8 cellular contexts compared by ENCODE assay signal in genomic region chr11:33040127-33040861, GRCh38. TPM values are rescaled to one million over a fixed set of nuclear protein-coding genes. Genes with fewer than 3 reads are reported as not detected.
DNase-seq lines count a peak whose midpoint lies in the region; ATAC-seq lines count a peak whose summit lies in the region.

No MANE protein-coding gene starts in this region.

- H3K27ac ChIP-seq in skin epidermis: peak overlapping the region; percentile 80 to 100 (median 98)

- peaks cover 0 to 11% of the 10 kb centered on the region in 2 donors for H3K36me3 Mint-ChIP-seq in activated naive CD4-positive, alpha-beta T cell treated with anti-CD3 and anti-CD28 coated beads, Interleukin-2, amount 50 U/mL, for 72 hours

- peak overlapping the region; percentile 67 to 96 (median 87) for H3K4me3 ChIP-seq in skin epidermis

- H3K9me3 Mint-ChIP-seq in activated naive CD4-positive, alpha-beta T cell treated with anti-CD3 and anti-CD28 coated beads, Interleukin-2, amount 50 U/mL, for 72 hours: no peaks in the 10 kb centered on the region

- ATAC-seq in HG02973 (IDR thresholded peaks at IDR 0.05; ENCODE audit: unreplicated experiment): peak; percentile 25
- ATAC-seq in activated naive CD4-positive, alpha-beta T cell treated with anti-CD3 and anti-CD28 coated beads, Interleukin-2, amount 50 U/mL, for 72 hours: peak; percentile 62 to 75

- H3K27ac Mint-ChIP-seq in activated naive CD4-positive, alpha-beta T cell treated with anti-CD3 and anti-CD28 coated beads, Interleukin-2, amount 50 U/mL, for 72 hours: peak overlapping the region; percentile 61 to 98

- DNase-seq in SIG-M5 treated with dmso at 0.1 percent for 504 hours (lab: John Stamatoyannopoulos, UW; ENCODE audit: unreplicated experiment): peak; percentile 27
- no peak for DNase-seq in SIG-M5 (lab: John Stamatoyannopoulos, UW)
- DNase-seq in NCI-H774 (lab: John Stamatoyannopoulos, UW): peak; percentile 6
- no peak for DNase-seq in activated naive CD4-positive, alpha-beta T cell treated with anti-CD3 and anti-CD28 coated beads, Interleukin-2, amount 50 U/mL, for 72 hours (ENCODE audit: low spot score in 2 of 2)
- peak; percentile 43 for DNase-seq in hepatic stellate cell (ENCODE audit: low spot score)
- DNase-seq in 8988T: no peak

RNA-seq across cellular contexts. Expression of gene TCP11L1, which starts 0.9 kb away (rescaled TPM):
- 10 to 100 TPM in 1 of 2 donors, 1 to 10 TPM in 1; 8.9 to 14.2 TPM for total RNA-seq in activated naive CD4-positive, alpha-beta T cell treated with anti-CD3 and anti-CD28 coated beads, Interleukin-2, amount 50 U/mL, for 72 hours

RNA-seq across cellular contexts. Expression of gene DEPDC7, which starts 24.6 kb away (rescaled TPM):
- total RNA-seq in activated naive CD4-positive, alpha-beta T cell treated with anti-CD3 and anti-CD28 coated beads, Interleukin-2, amount 50 U/mL, for 72 hours: 1 to 10 TPM in 1 of 2 donors, under 1 TPM in 1; 0.47 to 5.5 TPM

Comparison
In these comparisons a context has a peak if more than half of its experiments do, and no peak if none do; other contexts are left out.
1. DNase-seq: peak in SIG-M5 treated with dmso at 0.1 percent for 504 hours (single experiment), NCI-H774 (single experiment) and hepatic stellate cell (single experiment); none in SIG-M5 (single experiment), activated naive CD4-positive, alpha-beta T cell treated with anti-CD3 and anti-CD28 coated beads, Interleukin-2, amount 50 U/mL, for 72 hours (0 of 2) and 8988T (single experiment).